27 cellular contexts compared by ENCODE assay signal in genomic region chrX:150306002-150306401, GRCh38.
"Had no signal": no experiment of that assay in that cellular context is flagged by ENCODE, and none has a peak within 500 bp of the region (broad histone marks: within the 10 kb centered on the region; RNA-seq: fewer than 3 reads in every experiment).

No MANE protein-coding gene starts in this region.

- H3K27ac Mint-ChIP-seq: immature natural killer cell; mesothelial cell of epicardium; naive B cell; natural killer cell; nephron progenitor cell; neural progenitor cell; stimulated activated effector memory CD8-positive, alpha-beta T cell treated with anti-CD3 and anti-CD28 coated beads, Interleukin-12 subunit alpha, Interleukin-12 subunit beta, amount 100 ng/mL, for 72 hours; stimulated activated naive CD8-positive, alpha-beta T cell treated with anti-CD3 and anti-CD28 coated beads, Interleukin-15, amount 100 ng/mL, for 72 hours; type B pancreatic cell had no signal

- H3K4me3 Mint-ChIP-seq: immature natural killer cell; mesothelial cell of epicardium; naive B cell; natural killer cell; nephron progenitor cell; neural progenitor cell; stimulated activated effector memory CD8-positive, alpha-beta T cell treated with anti-CD3 and anti-CD28 coated beads, Interleukin-12 subunit alpha, Interleukin-12 subunit beta, amount 100 ng/mL, for 72 hours; stimulated activated naive CD8-positive, alpha-beta T cell treated with anti-CD3 and anti-CD28 coated beads, Interleukin-15, amount 100 ng/mL, for 72 hours; type B pancreatic cell had no signal

- H3K4me2 ChIP-seq: neural progenitor cell had no signal

- H3K27me3 ChIP-seq: neural progenitor cell, neutrophil, sigmoid colon, spleen, tibial nerve, uterus had no signal

- H3K79me2 ChIP-seq: parathyroid adenoma had no signal

- H3K4me1 Mint-ChIP-seq: mesothelial cell of epicardium, naive B cell, nephron progenitor cell, neural progenitor cell had no signal

- H2AFZ ChIP-seq: neural progenitor cell, parathyroid adenoma had no signal

- DNase-seq: immature natural killer cell; kidney; left colon; left ventricle myocardium inferior; mesendoderm; naive B cell; natural killer cell; nephron progenitor cell; occipital lobe; psoas muscle; right cardiac atrium; sigmoid colon; small intestine; spleen; stimulated activated CD4-positive, alpha-beta T cell treated with anti-CD3 and anti-CD28 coated beads, Interleukin-4, amount 100 ng/mL, for 24 hours; stimulated activated naive CD4-positive, alpha-beta T cell treated with Interleukin-2 at 50 U/mL for 16 hours; stimulated activated naive CD8-positive, alpha-beta T cell treated with anti-CD3 and anti-CD28 coated beads, Interleukin-15, amount 100 ng/mL, for 72 hours; substantia nigra; uterus had no signal

- H3K27me3 Mint-ChIP-seq: naive B cell; stimulated activated naive CD8-positive, alpha-beta T cell treated with anti-CD3 and anti-CD28 coated beads, Interleukin-15, amount 100 ng/mL, for 72 hours; type B pancreatic cell had no signal

- H3K27ac ChIP-seq: left ventricle myocardium inferior, neural progenitor cell, neutrophil, parathyroid adenoma, psoas muscle, sigmoid colon, spleen, tibial nerve, uterus had no signal

- H3K36me3 Mint-ChIP-seq: immature natural killer cell; mesothelial cell of epicardium; naive B cell; natural killer cell; neural progenitor cell; stimulated activated effector memory CD8-positive, alpha-beta T cell treated with anti-CD3 and anti-CD28 coated beads, Interleukin-12 subunit alpha, Interleukin-12 subunit beta, amount 100 ng/mL, for 72 hours; type B pancreatic cell had no signal

- H3K4me1 ChIP-seq: left ventricle myocardium inferior, neural progenitor cell, parathyroid adenoma, psoas muscle, sigmoid colon, spleen, tibial nerve, uterus had no signal

- H3K9me3 ChIP-seq: left ventricle myocardium inferior, neutrophil, psoas muscle, sigmoid colon, spleen, tibial nerve, uterus had no signal

- H3K4me3 ChIP-seq: left ventricle myocardium inferior, lung, neural progenitor cell, psoas muscle, sigmoid colon, spleen, tibial nerve, uterus had no signal

- H3K36me3 ChIP-seq: left ventricle myocardium inferior, neural progenitor cell, neutrophil, sigmoid colon, spleen, tibial nerve, uterus had no signal

- H3K9me3 Mint-ChIP-seq: immature natural killer cell; naive B cell; natural killer cell; stimulated activated effector memory CD8-positive, alpha-beta T cell treated with anti-CD3 and anti-CD28 coated beads, Interleukin-12 subunit alpha, Interleukin-12 subunit beta, amount 100 ng/mL, for 72 hours; stimulated activated naive CD8-positive, alpha-beta T cell treated with anti-CD3 and anti-CD28 coated beads, Interleukin-15, amount 100 ng/mL, for 72 hours; type B pancreatic cell had no signal

- ATAC-seq: left colon; natural killer cell; psoas muscle; right cardiac atrium; stimulated activated effector memory CD8-positive, alpha-beta T cell treated with anti-CD3 and anti-CD28 coated beads, Interleukin-12 subunit alpha, Interleukin-12 subunit beta, amount 100 ng/mL, for 72 hours; stimulated activated naive CD8-positive, alpha-beta T cell treated with anti-CD3 and anti-CD28 coated beads, Interleukin-15, amount 100 ng/mL, for 72 hours had no signal
